Comparison of ENCODE assay signal across 7 cellular contexts in the genomic region with DNA sequence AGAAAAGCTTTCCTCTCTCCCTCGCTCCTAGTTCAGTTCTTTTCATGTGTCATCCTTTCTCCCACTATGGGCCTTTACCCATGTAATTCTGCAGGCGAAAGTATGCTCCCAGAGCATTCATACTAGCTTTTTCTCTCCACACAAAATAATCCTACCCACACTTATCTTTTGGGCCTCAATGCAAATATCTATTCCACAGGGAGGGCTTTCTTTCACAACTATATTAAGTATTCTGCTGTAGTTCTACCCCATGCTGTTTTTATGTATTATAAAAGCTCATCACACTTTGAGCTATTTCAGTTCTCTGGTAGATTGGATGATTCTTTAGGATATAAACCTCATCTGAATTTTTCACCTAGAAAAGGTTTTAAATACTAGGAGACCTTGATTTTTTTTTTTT.
"Had no signal": no experiment of that assay in that cellular context is flagged by ENCODE, and none has a peak within 500 bp of the region (broad histone marks: within the 10 kb centered on the region; RNA-seq: fewer than 3 reads in every experiment).

No MANE protein-coding gene starts in this region.

- ATAC-seq: HepG2, K562 had no signal

- DNase-seq: IMR-90, KBM-7, KG1 had no signal

- H3K27ac ChIP-seq: HL-60, KMS-11 had no signal

- H3K4me3 ChIP-seq: K562 had no signal

- H3K9ac ChIP-seq: KMS-11 had no signal
